17 cellular contexts compared by ENCODE assay signal in genomic region chr2:120435671-120436459, GRCh38.
"Had no signal": no experiment of that assay in that cellular context is flagged by ENCODE, and none has a peak within 500 bp of the region (broad histone marks: within the 10 kb centered on the region; RNA-seq: fewer than 3 reads in every experiment).

No MANE protein-coding gene starts in this region.

- DNase-seq: activated CD4-positive, alpha-beta T cell treated with anti-CD3 and anti-CD28 coated beads, Interleukin-2, amount 10 ng/mL, durations not matched to agents 24 days and 14 days; activated naive CD4-positive, alpha-beta T cell; activated naive CD8-positive, alpha-beta T cell treated with anti-CD3 and anti-CD28 coated beads for 36 hours; amniotic stem cell; erythroblast; mammary epithelial cell; naive B cell; stimulated activated naive CD4-positive, alpha-beta T cell; T-helper 1 cell; T-helper 9 cell; thyroid gland had no signal

- H3K27me3 ChIP-seq: thyroid gland had no signal

- ATAC-seq: activated T-helper 17 cell treated with anti-CD3 and anti-CD28 coated beads, Interleukin-2, amount 50 U/mL, for 72 hours had no signal

- H3K4me1 ChIP-seq: gastrocnemius medialis, left ventricle myocardium inferior, sigmoid colon, thyroid gland had no signal

- H3K27ac ChIP-seq: cardiac muscle cell, left ventricle myocardium inferior, sigmoid colon, thyroid gland had no signal

- H3K9me3 ChIP-seq: gastrocnemius medialis, left ventricle myocardium inferior, sigmoid colon, thyroid gland had no signal

- FAIRE-seq: endometrium had no signal

- H3K4me3 ChIP-seq: cardiac muscle cell, gastrocnemius medialis, left ventricle myocardium inferior, sigmoid colon, thyroid gland had no signal

- H3K36me3 ChIP-seq: cardiac muscle cell, gastrocnemius medialis, left ventricle myocardium inferior, sigmoid colon, thyroid gland had no signal
